8 cellular contexts compared by ENCODE assay signal in the genomic region with DNA sequence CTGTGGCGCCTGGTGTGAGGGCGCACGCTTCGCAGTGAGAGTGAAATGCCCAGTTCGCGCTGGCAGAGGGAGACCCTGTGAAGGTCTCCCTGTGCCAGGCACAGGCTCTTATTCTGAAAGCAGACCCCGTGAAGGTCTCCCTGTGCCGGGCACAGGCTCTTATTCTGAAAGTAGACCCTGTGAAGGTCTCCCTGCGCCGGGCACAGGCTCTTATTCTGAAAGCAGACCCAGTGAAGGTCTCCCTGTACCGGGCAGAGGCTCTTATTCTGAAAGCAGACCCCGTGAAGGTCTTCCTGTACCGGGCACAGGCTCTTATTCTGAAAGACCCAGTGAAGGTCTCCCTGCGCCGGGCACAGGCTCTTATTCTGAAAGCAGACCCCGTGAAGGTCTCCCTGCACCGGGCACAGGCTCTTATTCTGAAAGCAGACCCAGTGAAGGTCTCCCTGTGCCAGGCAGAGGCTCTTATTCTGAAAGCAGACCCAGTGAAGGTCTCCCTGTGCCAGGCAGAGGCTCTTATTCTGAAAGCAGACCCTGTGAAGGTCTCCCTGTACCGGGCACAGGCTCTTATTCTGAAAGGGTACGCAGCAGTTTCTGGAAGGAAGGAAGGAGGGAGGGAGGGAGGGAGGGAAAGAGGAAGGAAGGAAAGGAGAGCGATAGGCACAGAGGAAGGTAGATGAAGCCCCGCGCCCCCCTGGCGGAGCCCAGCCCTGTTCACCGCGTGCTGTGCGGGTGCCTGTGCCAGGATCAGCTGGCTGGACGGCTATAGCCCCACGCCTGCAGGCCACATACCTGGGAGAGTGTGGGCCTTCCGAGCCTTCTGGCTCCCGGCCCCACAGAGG. TPM values are rescaled to one million over a fixed set of nuclear protein-coding genes. Genes with fewer than 3 reads are reported as not detected.
DNase-seq lines count a peak whose midpoint lies in the region; ATAC-seq and TF ChIP-seq lines count a peak whose summit lies in the region.

No MANE protein-coding gene starts in this region.

- peaks cover 22% of the 10 kb centered on the region for H3K4me1 Mint-ChIP-seq in chondrocyte (ENCODE audit: low read depth)

- peak overlapping the region; percentile 76 for H3K27ac Mint-ChIP-seq in chondrocyte (ENCODE audit: unreplicated experiment)

- H3K4me3 Mint-ChIP-seq in chondrocyte (ENCODE audit: unreplicated experiment), result peak overlapping the region; percentile 73

- H3K27me3 Mint-ChIP-seq in chondrocyte (ENCODE audit: low read depth), result no peaks in the 10 kb centered on the region

- DNase-seq in GDM1 (lab: John Stamatoyannopoulos, UW) (peak; percentile 78), NCI-H2196 (lab: John Stamatoyannopoulos, UW; ENCODE audit: unreplicated experiment) (peak; percentile 87), chondrocyte (ENCODE audit: low spot score) (no peak), NCI-H187 treated with DMSO at 0.1 percent for 48 hours (lab: John Stamatoyannopoulos, UW) (no peak)
- DNase-seq in stimulated activated CD4-positive, alpha-beta T cell treated with anti-CD3 and anti-CD28 coated beads, Interleukin-15, amount 100 ng/mL, for 24 hours, result peak; percentile 58

- no peaks in the 10 kb centered on the region for H3K27me3 ChIP-seq in layer of hippocampus (ENCODE audit: control insufficient read depth, insufficient read depth, low read length)

- TF ChIP-seq CTCF in chondrocyte (IDR thresholded peaks at IDR 0.05), result no peak

- peak overlapping the region; percentile 100 for H3K27ac ChIP-seq in layer of hippocampus (ENCODE audit: low read depth, low read length)

- H3K36me3 Mint-ChIP-seq in chondrocyte (ENCODE audit: low read depth), result peaks cover 2% of the 10 kb centered on the region

- H3K9me3 Mint-ChIP-seq in chondrocyte (ENCODE audit: low read depth), result no peaks in the 10 kb centered on the region

- ATAC-seq in activated CD4-positive, CD25-positive, alpha-beta regulatory T cell treated with anti-CD3 and anti-CD28 coated beads, Interleukin-2, amount 50 U/mL, for 24 hours, result peak; percentile 39
- no peak for ATAC-seq in GM21360 (IDR thresholded peaks at IDR 0.05; ENCODE audit: unreplicated experiment)

RNA-seq across cellular contexts. Expression of a gene that starts 55.3 kb away (rescaled TPM):
- total RNA-seq in chondrocyte, result 60.4 to 70.0 TPM (median 67.8 TPM) in 3 replicates

Comparison
In these comparisons a context has a peak if more than half of its experiments do, and no peak if none do; other contexts are left out.
1. DNase-seq: peak in GDM1 (single experiment), NCI-H2196 (single experiment) and stimulated activated CD4-positive, alpha-beta T cell treated with anti-CD3 and anti-CD28 coated beads, Interleukin-15, amount 100 ng/mL, for 24 hours (single experiment); none in chondrocyte (single experiment) and NCI-H187 treated with DMSO at 0.1 percent for 48 hours (single experiment).